9 cellular contexts compared by ENCODE assay signal in the genomic region with DNA sequence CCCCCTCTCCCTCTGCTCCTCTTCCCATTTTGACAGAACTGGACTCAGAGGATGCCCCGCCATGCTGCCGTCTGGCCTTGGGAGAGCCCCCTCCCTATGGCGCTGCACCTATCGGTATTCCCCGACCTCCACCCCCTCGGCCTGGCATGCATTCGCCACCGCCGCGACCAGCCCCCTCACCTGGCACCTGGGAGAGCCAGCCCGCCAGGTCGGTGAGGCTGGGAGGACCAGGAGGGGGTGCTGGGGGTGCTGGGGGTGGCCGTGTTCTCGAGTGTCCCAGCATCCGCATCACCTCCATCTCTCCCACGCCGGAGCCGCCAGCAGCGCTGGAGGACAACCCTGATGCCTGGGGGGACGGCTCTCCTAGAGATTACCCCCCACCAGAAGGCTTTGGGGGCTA. TPM values are rescaled to one million over a fixed set of nuclear protein-coding genes. Genes with fewer than 3 reads are reported as not detected.
DNase-seq lines count a peak whose midpoint lies in the region; ATAC-seq and TF ChIP-seq lines count a peak whose summit lies in the region.
"Had no signal": no experiment of that assay in that cellular context is flagged by ENCODE, and none has a peak within 500 bp of the region (broad histone marks: within the 10 kb centered on the region; RNA-seq: fewer than 3 reads in every experiment).

No MANE protein-coding gene starts in this region.

- DNase-seq in heart right ventricle = no peak
- DNase-seq in Right ventricle myocardium inferior (ENCODE audit: missing footprints) = no peak
- no peak for DNase-seq in upper lobe of right lung
- DNase-seq in NCI-H1105 treated with DMSO at 0.1 percent for 48 hours (lab: John Stamatoyannopoulos, UW) = no peak
- DNase-seq in stimulated activated CD4-positive, alpha-beta T cell treated with anti-CD3 and anti-CD28 coated beads, Interleukin-2, amount 100 ng/mL, for 24 hours = no peak
- no peak for DNase-seq in GM19238 (ENCODE audit: insufficient read length, low spot score)

- no peaks in the 10 kb centered on the region for H3K9me3 Mint-ChIP-seq in nephron

- peak overlapping the region; percentile 82 to 100 (median 99) for H3K27ac Mint-ChIP-seq in nephron

- H3K9me3 ChIP-seq in heart right ventricle = no peaks in the 10 kb centered on the region
- H3K9me3 ChIP-seq in duodenal mucosa (ENCODE audit: control insufficient read depth in 1 of 2, low read length in 2 of 2) = no peaks in the 10 kb centered on the region
- no peaks in the 10 kb centered on the region for H3K9me3 ChIP-seq in upper lobe of right lung

- H3K36me3 Mint-ChIP-seq in nephron (ENCODE audit: low read depth) = peaks cover 33% of the 10 kb centered on the region

- peak overlapping the region; percentile 86 to 89 (median 87) for H3K4me3 Mint-ChIP-seq in nephron

- peaks cover 0 to 49% (median 9%) of the 10 kb centered on the region in 7 donors for H3K27me3 ChIP-seq in heart right ventricle
- H3K27me3 ChIP-seq in duodenal mucosa (ENCODE audit: control insufficient read depth in 1 of 2, insufficient read depth in 2 of 2, low read length in 2 of 2) = no peaks in the 10 kb centered on the region
- H3K27me3 ChIP-seq in upper lobe of right lung = no peaks in the 10 kb centered on the region

- TF ChIP-seq CTCF in heart right ventricle (IDR thresholded peaks at IDR 0.05) = no peak
- TF ChIP-seq CTCF in nephron (IDR thresholded peaks at IDR 0.05; ENCODE audit: unreplicated experiment in 3 of 3) = no peak
- no peak for TF ChIP-seq CTCF in upper lobe of right lung (IDR thresholded peaks at IDR 0.05)

- H3K27ac ChIP-seq in heart right ventricle (peak overlapping the region in 8 of 10 donors; percentile 78 to 96 (median 92)), duodenal mucosa (ENCODE audit: low read depth, low read length) (peak overlapping the region; percentile 50), upper lobe of right lung (peak overlapping the region; percentile 47)
- H3K27ac ChIP-seq: C4-2B had no signal

- H3K4me1 Mint-ChIP-seq in nephron = peaks cover 55% of the 10 kb centered on the region

- intact Hi-C loops in heart right ventricle (cut with DNase I) (loop anchor here in 3 of 10 donors (5.0 to 10.0 kb wide), 3 partner anchors 43 to 65 kb away; no protein-coding TSS in a partner anchor), Right ventricle myocardium inferior (cut with DNase I) (no loop called here), upper lobe of right lung (cut with DNase I) (loop anchor here (5.0 kb wide), 1 partner anchor 58 kb away; the partner anchor contains the start of genes CBLN3 and KHNYN)

- no peak for ATAC-seq in heart right ventricle
- no peak for ATAC-seq in Right ventricle myocardium inferior
- ATAC-seq in upper lobe of right lung = no peak

- no peaks in the 10 kb centered on the region for H3K27me3 Mint-ChIP-seq in nephron (ENCODE audit: low read depth)

- peaks cover 0 to 18% (median 0%) of the 10 kb centered on the region in 9 donors for H3K36me3 ChIP-seq in heart right ventricle
- no peaks in the 10 kb centered on the region for H3K36me3 ChIP-seq in duodenal mucosa (ENCODE audit: control insufficient read depth in 1 of 2, insufficient read depth in 2 of 2, low read length in 2 of 2)
- H3K36me3 ChIP-seq in upper lobe of right lung = no peaks in the 10 kb centered on the region

- H3K4me3 ChIP-seq in heart right ventricle (peak overlapping the region in 8 of 10 donors; percentile 44 to 64 (median 59)), duodenal mucosa (ENCODE audit: low read depth in 1 of 2, low read length in 2 of 2) (no peak overlapping the region), upper lobe of right lung (no peak overlapping the region)

- 83 to 85% methylated on average over 20 of the region's 20 CpGs for WGBS in heart right ventricle, 2 donors

- no peak overlapping the region for H3K9ac ChIP-seq in duodenal mucosa (ENCODE audit: low read depth in 1 of 2, low read length in 2 of 2)

- H3K4me1 ChIP-seq in heart right ventricle (peaks cover 0 to 73% (median 25%) of the 10 kb centered on the region in 9 donors), duodenal mucosa (ENCODE audit: control insufficient read depth in 1 of 2, insufficient read depth in 2 of 2, low read length in 2 of 2) (peaks cover 12 to 16% of the 10 kb centered on the region in 2 donors), upper lobe of right lung (peaks cover 23% of the 10 kb centered on the region)

RNA-seq across cellular contexts. Expression of gene NFATC4, which starts 1.5 kb away (rescaled TPM):
- 10 to 100 TPM in 4 of 10 donors, 1 to 10 TPM in 6; 3.0 to 42.0 (median 7.8) TPM for total RNA-seq in heart right ventricle
- 10 to 100 TPM; 28.7 to 69.2 TPM for polyA plus RNA-seq in heart right ventricle
- total RNA-seq in Right ventricle myocardium inferior = 28.4 TPM
- total RNA-seq in upper lobe of right lung = 42.5 TPM

RNA-seq across cellular contexts. Expression of gene NYNRIN, which starts 29.3 kb away (rescaled TPM):
- total RNA-seq in heart right ventricle (1 to 10 TPM; 3.6 to 9.0 (median 6.4) TPM), Right ventricle myocardium inferior (9.5 TPM), upper lobe of right lung (16.6 TPM)
- 1 to 10 TPM; 4.6 to 6.8 TPM for polyA plus RNA-seq in heart right ventricle

RNA-seq across cellular contexts. Expression of gene RIPK3, which starts 29.7 kb away (rescaled TPM):
- total RNA-seq in heart right ventricle (1 to 10 TPM; 1.7 to 4.9 (median 3.5) TPM), Right ventricle myocardium inferior (4.2 TPM), upper lobe of right lung (23.4 TPM)
- 1 to 10 TPM; 4.9 to 7.1 TPM for polyA plus RNA-seq in heart right ventricle

RNA-seq across cellular contexts. Expression of gene ADCY4, which starts 34.6 kb away (rescaled TPM):
- 10 to 100 TPM; 17.4 to 37.0 (median 22.9) TPM for total RNA-seq in heart right ventricle
- polyA plus RNA-seq in heart right ventricle = 100 to 1,000 TPM in 1 of 2 donors, 10 to 100 TPM in 1; 23.1 to 104 TPM
- 27.3 TPM for total RNA-seq in Right ventricle myocardium inferior
- total RNA-seq in upper lobe of right lung = 54.5 TPM

RNA-seq across cellular contexts. Expression of gene LTB4R, which starts 58.2 kb away (rescaled TPM):
- 1 to 10 TPM in 7 of 10 donors, under 1 TPM in 3; 0.76 to 3.1 (median 1.8) TPM for total RNA-seq in heart right ventricle
- 1 to 10 TPM; 3.2 to 3.7 TPM for polyA plus RNA-seq in heart right ventricle
- 2.1 TPM for total RNA-seq in Right ventricle myocardium inferior
- 9.8 TPM for total RNA-seq in upper lobe of right lung

Comparison
In these comparisons a context has a peak if more than half of its experiments do, and no peak if none do; other contexts are left out.
1. H3K4me3 ChIP-seq: peak in heart right ventricle (8 of 10); none in duodenal mucosa (0 of 2) and upper lobe of right lung (single experiment).
2. Peak in every context shown above with its lines, with median percentiles within 50 percentile points of each other: H3K27ac ChIP-seq.